14 cellular contexts compared by ENCODE assay signal in the genomic region with DNA sequence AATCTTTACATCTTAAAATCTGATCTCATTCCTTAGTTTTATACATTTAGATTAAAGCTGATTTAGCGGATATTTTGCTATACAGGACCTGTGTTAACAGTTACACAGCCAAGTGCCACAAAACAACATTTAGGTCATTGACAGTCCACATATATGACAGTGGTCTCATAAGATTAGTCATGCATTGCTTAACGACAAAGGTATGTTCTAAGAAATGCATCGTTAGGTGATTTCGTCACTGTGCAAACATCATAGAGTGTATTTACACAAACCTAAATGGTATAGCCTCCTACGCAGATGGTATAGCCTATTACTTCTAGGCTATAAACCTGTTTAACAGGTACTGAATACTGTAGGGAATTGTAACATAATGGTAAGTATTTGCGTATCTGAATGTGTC. TPM values are rescaled to one million over a fixed set of nuclear protein-coding genes. Genes with fewer than 3 reads are reported as not detected.
DNase-seq lines count a peak whose midpoint lies in the region; ATAC-seq and TF ChIP-seq lines count a peak whose summit lies in the region.
"Had no signal": no experiment of that assay in that cellular context is flagged by ENCODE, and none has a peak within 500 bp of the region (broad histone marks: within the 10 kb centered on the region; RNA-seq: fewer than 3 reads in every experiment).

No MANE protein-coding gene starts in this region.

- CTCF ChIA-PET in Calu3 (lab: Charles Lee) (interaction anchor here (1.3 to 1.5 kb wide), 2 partner anchors 49 to 54 kb away, joined by 3 to 4 read pairs; no protein-coding TSS in a partner anchor), PC-3 (lab: Charles Lee) (no interaction called here)

- no peak for TF ChIP-seq POLR2A in lower leg skin (IDR thresholded peaks at IDR 0.05)

- no peaks in the 10 kb centered on the region for H3K9me3 ChIP-seq in PC-3 (ENCODE audit: low read length)
- H3K9me3 ChIP-seq: prostate gland had no signal

- peak overlapping the region; percentile 82 for H3K9ac ChIP-seq in PC-3 (ENCODE audit: low read length)

- TF ChIP-seq EP300 in Ishikawa (IDR thresholded peaks at IDR 0.05; ENCODE audit: borderline replicate concordance), result peak; percentile 65; the same call in 1 of the 2 replicates

- peaks cover 23% of the 10 kb centered on the region; the same call in 1 of the 2 replicates for H3K36me3 ChIP-seq in PC-3 (ENCODE audit: low read depth, low read length)
- H3K36me3 ChIP-seq: prostate gland had no signal

- H3F3A ChIP-seq in PC-3 (ENCODE audit: low read length, unreplicated experiment), result peaks cover 10% of the 10 kb centered on the region

- H3K27me3 ChIP-seq in PC-3 (ENCODE audit: low read length) (no peaks in the 10 kb centered on the region), foreskin keratinocyte (no peaks in the 10 kb centered on the region)

- peaks cover 83% of the 10 kb centered on the region for H3K79me2 ChIP-seq in PC-3 (ENCODE audit: low read length)

- H3K9me3 Mint-ChIP-seq in Calu3 (ENCODE audit: low read depth, unreplicated experiment), result no peaks in the 10 kb centered on the region
- H3K9me3 Mint-ChIP-seq: activated naive CD8-positive, alpha-beta T cell treated with anti-CD3 and anti-CD28 coated beads, Interleukin-2, amount 50 U/mL, for 24 hours had no signal

- WGBS in lower leg skin, 2 donors, result 80 to 82% methylated on average over 6 of the region's 6 CpGs

- TF ChIP-seq CTCF in Calu3 (IDR thresholded peaks at IDR 0.05; ENCODE audit: unreplicated experiment) (no peak), PC-3 (conservative IDR thresholded peaks at IDR 0.05; ENCODE audit: low read depth, low read length) (no peak), foreskin keratinocyte (conservative IDR thresholded peaks at IDR 0.05) (no peak), lower leg skin (IDR thresholded peaks at IDR 0.05) (no peak)

- no peak overlapping the region for H2AFZ ChIP-seq in PC-3 (ENCODE audit: low read length)

- BruUV-seq in Calu3 (replicated peaks; lab: Mats Ljungman, UMichigan) (no TSS peak), PC-3 (replicated peaks; lab: Mats Ljungman, UMichigan) (no TSS peak)

- no peak for TF ChIP-seq RAD21 in Ishikawa (IDR thresholded peaks at IDR 0.05; ENCODE audit: low read depth)

- no peaks in the 10 kb centered on the region for H3K27me3 Mint-ChIP-seq in Calu3 (ENCODE audit: unreplicated experiment)
- H3K27me3 Mint-ChIP-seq: activated naive CD8-positive, alpha-beta T cell treated with anti-CD3 and anti-CD28 coated beads, Interleukin-2, amount 50 U/mL, for 24 hours had no signal

- no peak overlapping the region for H3K4me3 Mint-ChIP-seq in Calu3 (ENCODE audit: low read depth, unreplicated experiment)
- H3K4me3 Mint-ChIP-seq: activated naive CD8-positive, alpha-beta T cell treated with anti-CD3 and anti-CD28 coated beads, Interleukin-2, amount 50 U/mL, for 24 hours had no signal

- peak overlapping the region; percentile 56 for H3K27ac Mint-ChIP-seq in Calu3 (ENCODE audit: unreplicated experiment)
- H3K27ac Mint-ChIP-seq: activated naive CD8-positive, alpha-beta T cell treated with anti-CD3 and anti-CD28 coated beads, Interleukin-2, amount 50 U/mL, for 24 hours had no signal

- H3K4me2 ChIP-seq in PC-3 (ENCODE audit: low read length), result peak overlapping the region; percentile 81

- ATAC-seq in PC-3, result peak; percentile 83
- ATAC-seq in foreskin keratinocyte, result peak; percentile 70
- ATAC-seq in HG03565 (IDR thresholded peaks at IDR 0.05; ENCODE audit: unreplicated experiment), result no peak
- ATAC-seq: activated naive CD8-positive, alpha-beta T cell treated with anti-CD3 and anti-CD28 coated beads, Interleukin-2, amount 50 U/mL, for 24 hours had no signal

- peak overlapping the region; percentile 15; the same call in 1 of the 2 replicates for H3K4me3 ChIP-seq in PC-3 (ENCODE audit: low read length)
- no peak overlapping the region for H3K4me3 ChIP-seq in lower leg skin (ENCODE audit: low read depth, poor library complexity, severe bottlenecking)
- H3K4me3 ChIP-seq: prostate gland had no signal

- peaks cover 73% of the 10 kb centered on the region for H3K4me1 ChIP-seq in PC-3 (ENCODE audit: insufficient read depth, low read length)
- peaks cover 8% of the 10 kb centered on the region for H3K4me1 ChIP-seq in foreskin keratinocyte
- H3K4me1 ChIP-seq: prostate gland had no signal

- POLR2A ChIA-PET in PC-3 (lab: Charles Lee; ENCODE audit: unreplicated experiment), result no interaction called here

- H3K36me3 Mint-ChIP-seq in Calu3 (ENCODE audit: insufficient read depth, unreplicated experiment), result peaks cover 4% of the 10 kb centered on the region

- H3K27ac ChIP-seq in PC-3 (ENCODE audit: low read length) (peak overlapping the region; percentile 96), foreskin keratinocyte (no peak overlapping the region)
- H3K27ac ChIP-seq: prostate gland had no signal

- H4K20me1 ChIP-seq in PC-3 (ENCODE audit: low read length), result no peaks in the 10 kb centered on the region

- no peaks in the 10 kb centered on the region for H3K9me2 ChIP-seq in PC-3 (replicated peaks; ENCODE audit: low read length)

- DNase-seq in Calu3 (no peak), PC-3 (peak; percentile 98), foreskin keratinocyte (peak; percentile 75 to 77), activated gamma-delta T cell treated with Interleukin-2 at 50 U/mL for 16 hours (no peak), lower leg skin (ENCODE audit: low spot score in 2 of 2) (no peak), globus pallidus (ENCODE audit: low spot score) (no peak)
- DNase-seq: activated naive CD8-positive, alpha-beta T cell treated with anti-CD3 and anti-CD28 coated beads, Interleukin-2, amount 50 U/mL, for 24 hours; activated T-cell treated with anti-CD3 and anti-CD28 coated beads for 4 hours; AML-193; cortex of kidney; EL had no signal

- peaks cover 39% of the 10 kb centered on the region for H3K4me1 Mint-ChIP-seq in Calu3 (ENCODE audit: low read depth, unreplicated experiment)
- H3K4me1 Mint-ChIP-seq: activated naive CD8-positive, alpha-beta T cell treated with anti-CD3 and anti-CD28 coated beads, Interleukin-2, amount 50 U/mL, for 24 hours had no signal

- intact Hi-C loops in Calu3 (cut with micrococcal nuclease; ENCODE audit: unreplicated experiment) (no loop called here), PC-3 (cut with micrococcal nuclease) (loop anchor here (2.0 kb wide), 1 partner anchor 49 kb away; no protein-coding TSS in a partner anchor), lower leg skin (cut with DNase I; ENCODE audit: low total_unique reads) (no loop called here)

TF ChIP-seq in Ishikawa, 13 proteins besides CTCF, POLR2A, EP300 and RAD21:
- peak; percentile 31; the same call in 1 of the 2 replicates for TF ChIP-seq FOXM1 (IDR thresholded peaks at IDR 0.05; ENCODE audit: borderline replicate concordance, low read depth)
- TF ChIP-seq CREB1 (IDR thresholded peaks at IDR 0.05; ENCODE audit: low read depth), result peak; percentile 42; the same call in 1 of the 2 replicates
- peak; percentile 56; the same call in 1 of the 2 replicates for TF ChIP-seq TCF12 (IDR thresholded peaks at IDR 0.05; ENCODE audit: low read depth)
- peak; percentile 86 for TF ChIP-seq CEBPB (IDR thresholded peaks at IDR 0.05)
- peak; percentile 83 for TF ChIP-seq EGR1 (IDR thresholded peaks at IDR 0.05)
- peak; percentile 82 for TF ChIP-seq TEAD4 (IDR thresholded peaks at IDR 0.05)
- TF ChIP-seq YY1 (IDR thresholded peaks at IDR 0.05; ENCODE audit: low read depth), result no peak
- TF ChIP-seq, protein P1, sequence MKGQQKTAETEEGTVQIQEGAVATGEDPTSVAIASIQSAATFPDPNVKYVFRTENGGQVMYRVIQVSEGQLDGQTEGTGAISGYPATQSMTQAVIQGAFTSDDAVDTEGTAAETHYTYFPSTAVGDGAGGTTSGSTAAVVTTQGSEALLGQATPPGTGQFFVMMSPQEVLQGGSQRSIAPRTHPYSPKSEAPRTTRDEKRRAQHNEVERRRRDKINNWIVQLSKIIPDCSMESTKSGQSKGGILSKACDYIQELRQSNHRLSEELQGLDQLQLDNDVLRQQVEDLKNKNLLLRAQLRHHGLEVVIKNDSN (IDR thresholded peaks at IDR 0.05), result no peak
- TF ChIP-seq NFIC (IDR thresholded peaks at IDR 0.05), result peak; percentile 46; the same call in 1 of the 2 replicates
TF ChIP-seq in Ishikawa: peak in this region for 7.

RNA-seq across cellular contexts. Expression of a gene that starts 21.6 kb away (rescaled TPM):
- total RNA-seq in Calu3 (2022) (84.6 and 109 TPM in 2 replicates), PC-3 (2014; rRNA removed) (50.4 and 73.2 TPM in 2 replicates), foreskin keratinocyte (45.7 TPM in 2 replicates), lower leg skin (10 to 100 TPM; 41.8 to 54.8 (median 50.0) TPM)
- polyA plus RNA-seq in foreskin keratinocyte, result 5.7 and 7.1 TPM in 2 replicates

Comparison
In these comparisons a context has a peak if more than half of its experiments do, and no peak if none do; other contexts are left out.
1. DNase-seq: peak in PC-3 (single experiment) and foreskin keratinocyte (2 of 2); none in Calu3 (single experiment), activated gamma-delta T cell treated with Interleukin-2 at 50 U/mL for 16 hours (single experiment), lower leg skin (0 of 2) and globus pallidus (single experiment).